ENCODE assay signal across 8 cellular contexts in genomic region chr12:89016970-89017778, GRCh38.
DNase-seq lines count a peak whose midpoint lies in the region; ATAC-seq, FAIRE-seq and TF ChIP-seq lines count a peak whose summit lies in the region.

No MANE protein-coding gene starts in this region.

- no peak for ATAC-seq in stimulated activated effector memory CD8-positive, alpha-beta T cell treated with anti-CD3 and anti-CD28 coated beads, Interleukin-12 subunit alpha, Interleukin-12 subunit beta, amount 100 ng/mL, for 72 hours
- no peak for ATAC-seq in HG02763 (IDR thresholded peaks at IDR 0.05; ENCODE audit: unreplicated experiment)

- H3K4me1 Mint-ChIP-seq in stimulated activated effector memory CD8-positive, alpha-beta T cell treated with anti-CD3 and anti-CD28 coated beads, Interleukin-12 subunit alpha, Interleukin-12 subunit beta, amount 100 ng/mL, for 72 hours = no peaks in the 10 kb centered on the region

- DNase-seq in COR-L47 (lab: John Stamatoyannopoulos, UW) (peak; percentile 75), GM19238 (ENCODE audit: insufficient read length, low spot score) (peak; percentile 7), MG63 (peak; percentile 28), RKO (ENCODE audit: low spot score) (peak; percentile 87), cardiac fibroblast (ENCODE audit: low read depth in 2 of 2) (peak; percentile 81 to 86)
- peak in 1 of 2 donors; percentile 34 for DNase-seq in stimulated activated effector memory CD8-positive, alpha-beta T cell treated with anti-CD3 and anti-CD28 coated beads, Interleukin-12 subunit alpha, Interleukin-12 subunit beta, amount 100 ng/mL, for 72 hours (ENCODE audit: low spot score in 2 of 2)

- no peaks in the 10 kb centered on the region for H3K27me3 ChIP-seq in MG63

- H3K4me3 ChIP-seq in MG63 = peak overlapping the region; percentile 29
- peak overlapping the region; percentile 21 to 25 for H3K4me3 ChIP-seq in cardiac fibroblast (replicated peaks in 1 of 2; ENCODE audit: low read depth in 2 of 2, low read length in 2 of 2)

- peak overlapping the region; percentile 10 for H3K27ac Mint-ChIP-seq in stimulated activated effector memory CD8-positive, alpha-beta T cell treated with anti-CD3 and anti-CD28 coated beads, Interleukin-12 subunit alpha, Interleukin-12 subunit beta, amount 100 ng/mL, for 72 hours

- peak; percentile 95 for FAIRE-seq in islet of Langerhans (lab: Jason Lieb, UNC)

- no peaks in the 10 kb centered on the region for H3K9me3 Mint-ChIP-seq in stimulated activated effector memory CD8-positive, alpha-beta T cell treated with anti-CD3 and anti-CD28 coated beads, Interleukin-12 subunit alpha, Interleukin-12 subunit beta, amount 100 ng/mL, for 72 hours

- no peaks in the 10 kb centered on the region for H3K36me3 Mint-ChIP-seq in stimulated activated effector memory CD8-positive, alpha-beta T cell treated with anti-CD3 and anti-CD28 coated beads, Interleukin-12 subunit alpha, Interleukin-12 subunit beta, amount 100 ng/mL, for 72 hours

- peak; percentile 76 for TF ChIP-seq CTCF in cardiac fibroblast (IDR thresholded peaks at IDR 0.05; ENCODE audit: low read depth, low read length)

- H3K36me3 ChIP-seq in MG63 = no peaks in the 10 kb centered on the region

- H3K9me3 ChIP-seq in MG63 = no peaks in the 10 kb centered on the region

- peak overlapping the region; percentile 22 for H3K4me3 Mint-ChIP-seq in stimulated activated effector memory CD8-positive, alpha-beta T cell treated with anti-CD3 and anti-CD28 coated beads, Interleukin-12 subunit alpha, Interleukin-12 subunit beta, amount 100 ng/mL, for 72 hours
